ENCODE assay signal across 8 cellular contexts in the genomic region with DNA sequence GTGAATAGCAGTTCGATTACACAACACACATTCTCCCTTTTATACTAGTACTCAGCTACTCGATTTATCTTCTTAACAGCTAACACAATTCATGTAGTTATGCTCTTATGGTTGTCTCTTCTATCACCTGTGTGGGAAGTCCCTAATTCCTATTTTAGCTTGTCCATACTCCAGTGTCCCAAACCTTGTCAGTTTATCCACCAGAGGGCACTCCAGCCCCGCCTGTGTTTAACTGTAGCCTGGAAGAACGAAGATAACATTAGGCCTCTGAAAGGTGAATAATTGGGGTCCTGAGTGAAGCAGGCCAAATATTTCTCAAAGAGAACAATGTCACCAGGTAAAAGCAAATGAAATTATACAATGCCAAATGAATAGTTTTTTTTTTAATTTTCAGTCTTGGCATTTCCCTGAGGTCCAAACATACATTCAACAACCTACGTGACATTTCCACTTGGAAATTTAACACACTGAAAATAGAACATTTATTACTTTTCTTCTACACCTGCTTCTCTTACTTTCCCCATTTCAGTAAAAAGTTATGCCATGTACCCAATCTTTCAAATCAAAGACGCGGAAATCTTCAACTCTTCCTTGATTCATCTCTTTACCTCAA.
A peak's percentile ranks its signal among the peaks of the same experiment; 100 is the strongest.
DNase-seq lines count a peak whose midpoint lies in the region; ATAC-seq, FAIRE-seq and TF ChIP-seq lines count a peak whose summit lies in the region.

No MANE protein-coding gene starts in this region.

- ATAC-seq in HG02642 (IDR thresholded peaks at IDR 0.05; ENCODE audit: poor library complexity, unreplicated experiment) (peak; percentile 96), left cardiac atrium (peak in 1 of 2 donors; percentile 58)

- TF ChIP-seq CTCF in GM12875 (IDR thresholded peaks at IDR 0.05; ENCODE audit: borderline replicate concordance, insufficient read depth, low read depth, low read length) = peak; percentile 58; the same call in 1 of the 2 replicates

- H3K9me3 Mint-ChIP-seq in activated CD4-positive, alpha-beta memory T cell treated with anti-CD3 and anti-CD28 coated beads, Interleukin-2, amount 10 ng/mL, durations not matched to agents 7 days and 5 days = no peaks in the 10 kb centered on the region

- H3K4me3 ChIP-seq in GM12875 (ENCODE audit: low read depth, low read length) (no peak overlapping the region), skeletal muscle cell (ENCODE audit: low read depth, low read length) (no peak overlapping the region)

- no peaks in the 10 kb centered on the region for H3K4me1 Mint-ChIP-seq in activated CD4-positive, alpha-beta memory T cell treated with anti-CD3 and anti-CD28 coated beads, Interleukin-2, amount 10 ng/mL, durations not matched to agents 7 days and 5 days

- intact Hi-C loops in left cardiac atrium (cut with DNase I) = loop anchor here (5.0 kb wide), 1 partner anchor 561 kb away; the partner anchor contains the start of gene HTR1A (in 2 of the 2)

- no peak overlapping the region for H3K4me3 Mint-ChIP-seq in activated CD4-positive, alpha-beta memory T cell treated with anti-CD3 and anti-CD28 coated beads, Interleukin-2, amount 10 ng/mL, durations not matched to agents 7 days and 5 days

- H3K27ac Mint-ChIP-seq in activated CD4-positive, alpha-beta memory T cell treated with anti-CD3 and anti-CD28 coated beads, Interleukin-2, amount 10 ng/mL, durations not matched to agents 7 days and 5 days = no peak overlapping the region

- no peaks in the 10 kb centered on the region for H3K36me3 Mint-ChIP-seq in activated CD4-positive, alpha-beta memory T cell treated with anti-CD3 and anti-CD28 coated beads, Interleukin-2, amount 10 ng/mL, durations not matched to agents 7 days and 5 days (ENCODE audit: low read depth)

- POLR2A ChIA-PET in activated CD4-positive, alpha-beta memory T cell treated with anti-CD3 and anti-CD28 coated beads, Interleukin-2, amount 10 ng/mL, durations not matched to agents 7 days and 5 days (lab: Charles Lee) = no interaction called here

- no peak for FAIRE-seq in HTR-8/SVneo (lab: Jason Lieb, UNC)

- CTCF ChIA-PET in activated CD4-positive, alpha-beta memory T cell treated with anti-CD3 and anti-CD28 coated beads, Interleukin-2, amount 10 ng/mL, durations not matched to agents 7 days and 5 days (lab: Charles Lee) = no interaction called here

- peak; percentile 42 for DNase-seq in AG20443 (ENCODE audit: low spot score)
- peak; percentile 39 to 58 for DNase-seq in NCI-H187 (lab: John Stamatoyannopoulos, UW)
- peak; percentile 26 for DNase-seq in activated CD4-positive, alpha-beta memory T cell treated with anti-CD3 and anti-CD28 coated beads, Interleukin-2, amount 10 ng/mL, durations not matched to agents 7 days and 5 days
- peak; percentile 47 for DNase-seq in left cardiac atrium
- DNase-seq in skeletal muscle cell (ENCODE audit: low read depth) = peak; percentile 4
- DNase-seq in HTR-8/SVneo (ENCODE audit: insufficient read length, low spot score) = no peak

- no peaks in the 10 kb centered on the region for H3K27me3 Mint-ChIP-seq in activated CD4-positive, alpha-beta memory T cell treated with anti-CD3 and anti-CD28 coated beads, Interleukin-2, amount 10 ng/mL, durations not matched to agents 7 days and 5 days
